In the genomic region with DNA sequence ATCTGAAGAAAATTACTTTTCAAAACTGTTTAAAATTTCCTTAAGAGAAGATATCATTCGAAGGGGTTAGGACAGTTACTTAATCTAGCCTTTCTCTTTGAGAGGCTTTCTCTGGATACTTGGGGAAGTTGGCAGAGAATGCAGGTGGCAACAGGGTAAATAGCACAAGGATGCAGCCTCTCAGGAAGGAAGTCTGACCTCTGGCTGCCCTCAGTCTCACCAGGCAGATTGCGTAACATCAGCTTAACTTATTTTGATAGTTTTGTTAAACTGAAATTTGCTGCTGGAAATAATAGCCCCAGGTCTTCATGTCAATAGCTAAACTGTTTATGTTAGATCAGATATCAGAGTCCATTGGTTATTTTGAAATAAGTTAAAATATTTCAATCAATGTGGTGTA, we compare ENCODE assay signal across 15 cellular contexts. TPM values are rescaled to one million over a fixed set of nuclear protein-coding genes. Genes with fewer than 3 reads are reported as not detected.
DNase-seq lines count a peak whose midpoint lies in the region; ATAC-seq and TF ChIP-seq lines count a peak whose summit lies in the region.
"Had no signal": no experiment of that assay in that cellular context is flagged by ENCODE, and none has a peak within 500 bp of the region (broad histone marks: within the 10 kb centered on the region; RNA-seq: fewer than 3 reads in every experiment).

No MANE protein-coding gene starts in this region.

- H3K4me3 ChIP-seq in LNCaP clone FGC (ENCODE audit: low read depth, low read length) (no peak overlapping the region), brain microvascular endothelial cell (ENCODE audit: low read depth, low read length) (no peak overlapping the region), ovary (no peak overlapping the region)
- H3K4me3 ChIP-seq: mucosa of descending colon, stomach had no signal

- 74 to 76% (median 75%) methylated on average over 2 of the region's 2 CpGs for WGBS in ovary, 3 donors

- ATAC-seq in left lobe of liver (peak; percentile 54), HG02610 (IDR thresholded peaks at IDR 0.05; ENCODE audit: unreplicated experiment) (no peak), GM19397 (IDR thresholded peaks at IDR 0.05; ENCODE audit: unreplicated experiment) (no peak)
- ATAC-seq: mucosa of descending colon had no signal

- no peak for TF ChIP-seq CTCF in LNCaP clone FGC (IDR thresholded peaks at IDR 0.05; ENCODE audit: control insufficient read depth, extremely low read depth, insufficient read depth)
- no peak for TF ChIP-seq CTCF in brain microvascular endothelial cell (IDR thresholded peaks at IDR 0.05; ENCODE audit: low read depth, low read length, missing control alignments)
- no peak for TF ChIP-seq CTCF in ovary (IDR thresholded peaks at IDR 0.05)

- H3K36me3 ChIP-seq in brain microvascular endothelial cell (replicated peaks), result no peaks in the 10 kb centered on the region
- H3K36me3 ChIP-seq in ovary, result no peaks in the 10 kb centered on the region
- H3K36me3 ChIP-seq: stomach had no signal

- DNase-seq in CD1c-positive myeloid dendritic cell (ENCODE audit: extremely low spot score) (peak; percentile 16), LNCaP clone FGC (ENCODE audit: low read depth) (peak; percentile 40), brain microvascular endothelial cell (peak; percentile 12), left lobe of liver (ENCODE audit: low spot score) (no peak), ovary (no peak), HK-2 (ENCODE audit: unreplicated experiment) (no peak)
- DNase-seq: activated CD8-positive, alpha-beta memory T cell treated with anti-CD3 and anti-CD28 coated beads for 24 hours; anterior cingulate cortex; C1 segment of cervical spinal cord; foreskin melanocyte; NCI-H2081; stomach had no signal

- in situ Hi-C loops in brain microvascular endothelial cell (cut with HindIII; ENCODE audit: low pct_ligation_motif_present, low sequenced_read_pairs), result no loop called here

- H3K4me1 ChIP-seq in ovary (ENCODE audit: insufficient read depth), result no peaks in the 10 kb centered on the region

- TF ChIP-seq EP300 in ovary (IDR thresholded peaks at IDR 0.05), result no peak

- H3K27ac ChIP-seq in brain microvascular endothelial cell (no peak overlapping the region), ovary (no peak overlapping the region)
- H3K27ac ChIP-seq: stomach had no signal

- intact Hi-C loops in ovary (cut with DNase I), result no loop called here

- peaks cover 0 to 3% of the 10 kb centered on the region in 2 donors for H3K9me3 ChIP-seq in ovary

- H3K27me3 ChIP-seq in brain microvascular endothelial cell (replicated peaks) (no peaks in the 10 kb centered on the region), ovary (no peaks in the 10 kb centered on the region)
- H3K27me3 ChIP-seq: stomach had no signal

- no peak for TF ChIP-seq POLR2A in ovary (IDR thresholded peaks at IDR 0.05)

RNA-seq across cellular contexts. Expression of a gene that starts 20.4 kb away (rescaled TPM):
- not detected for total RNA-seq in left lobe of liver
- total RNA-seq in ovary, result 1 to 10 TPM in 3 of 7 donors, under 1 TPM in 3, not detected in 1; 0.26 to 2.6 (median 1.00) TPM
- polyA plus RNA-seq in ovary, result under 1 TPM; 0.91 to 0.92 TPM

Comparison
In these comparisons a context has a peak if more than half of its experiments do, and no peak if none do; other contexts are left out.
1. DNase-seq: peak in CD1c-positive myeloid dendritic cell (single experiment), LNCaP clone FGC (single experiment) and brain microvascular endothelial cell (single experiment); none in left lobe of liver (single experiment), ovary (0 of 5) and HK-2 (single experiment).